Comparison of ENCODE assay signal across 33 cellular contexts in genomic region chr1:32114420-32114819, GRCh38.
"Had no signal": no experiment of that assay in that cellular context is flagged by ENCODE, and none has a peak within 500 bp of the region (broad histone marks: within the 10 kb centered on the region; RNA-seq: fewer than 3 reads in every experiment).

No MANE protein-coding gene starts in this region.

- H3K4me3 ChIP-seq: adrenal gland, Peyer's patch, SJSA1 had no signal

- H3K4me3 Mint-ChIP-seq: activated CD8-positive, alpha-beta T cell treated with anti-CD3 and anti-CD28 coated beads for 36 hours; activated T-cell treated with anti-CD3 and anti-CD28 coated beads, Interleukin-2, amount 50 U/mL, for 24 hours; T-helper 1 cell treated with Interleukin-12 subunit alpha and Interleukin-12 subunit beta and Interleukin-4 antibody, amounts not matched to agents 30 μg/mL and 1 μg/mL, for 36 hours had no signal

- ATAC-seq: activated CD8-positive, alpha-beta T cell treated with anti-CD3 and anti-CD28 coated beads for 36 hours; PC-3 had no signal

- H3K36me3 ChIP-seq: adrenal gland, Peyer's patch had no signal

- H3K9ac ChIP-seq: SK-N-SH had no signal

- H3K27ac Mint-ChIP-seq: activated CD4-positive, alpha-beta T cell treated with anti-CD3 and anti-CD28 coated beads, Interleukin-2, amount 10 ng/mL, durations not matched to agents 24 days and 14 days; activated CD8-positive, alpha-beta T cell treated with anti-CD3 and anti-CD28 coated beads for 36 hours; brain; T-helper 1 cell treated with Interleukin-12 subunit alpha and Interleukin-12 subunit beta and Interleukin-4 antibody, amounts not matched to agents 30 μg/mL and 1 μg/mL, for 36 hours had no signal

- H3K4me2 ChIP-seq: SK-N-SH had no signal

- H3K9me3 Mint-ChIP-seq: activated CD4-positive, alpha-beta T cell treated with anti-CD3 and anti-CD28 coated beads, Interleukin-2, amount 10 ng/mL, durations not matched to agents 24 days and 14 days; activated CD8-positive, alpha-beta T cell treated with anti-CD3 and anti-CD28 coated beads for 36 hours; activated naive CD4-positive, alpha-beta T cell treated with anti-CD3 and anti-CD28 coated beads, Interleukin-2, amount 10 ng/mL, durations not matched to agents 7 days and 5 days; activated T-cell treated with anti-CD3 and anti-CD28 coated beads, Interleukin-2, amount 50 U/mL, for 24 hours; brain; T-helper 1 cell treated with Interleukin-12 subunit alpha and Interleukin-12 subunit beta and Interleukin-4 antibody, amounts not matched to agents 30 μg/mL and 1 μg/mL, for 36 hours had no signal

- FAIRE-seq: bronchial epithelial cell had no signal

- H3K9me3 ChIP-seq: adrenal gland, Peyer's patch, SJSA1, SK-N-SH had no signal

- H3K27me3 Mint-ChIP-seq: activated CD4-positive, alpha-beta T cell treated with anti-CD3 and anti-CD28 coated beads, Interleukin-2, amount 10 ng/mL, durations not matched to agents 24 days and 14 days; activated CD8-positive, alpha-beta T cell treated with anti-CD3 and anti-CD28 coated beads for 36 hours; activated naive CD4-positive, alpha-beta T cell treated with anti-CD3 and anti-CD28 coated beads, Interleukin-2, amount 10 ng/mL, durations not matched to agents 7 days and 5 days; activated T-cell treated with anti-CD3 and anti-CD28 coated beads, Interleukin-2, amount 50 U/mL, for 24 hours; brain had no signal

- DNase-seq: activated CD4-positive, alpha-beta T cell treated with anti-CD3 and anti-CD28 coated beads, Interleukin-2, amount 10 ng/mL, durations not matched to agents 24 days and 14 days; activated CD4-positive, alpha-beta T cell treated with anti-CD3 and anti-CD28 coated beads, Interleukin-2, amount 50 U/mL, for 4 hours; activated CD4-positive, CD25-positive, alpha-beta regulatory T cell; activated CD8-positive, alpha-beta T cell treated with anti-CD3 and anti-CD28 coated beads for 36 hours; activated gamma-delta T cell treated with Interleukin-2 at 50 U/mL for 16 hours; activated naive CD4-positive, alpha-beta T cell treated with anti-CD3 and anti-CD28 coated beads, Interleukin-2, amount 10 ng/mL, durations not matched to agents 7 days and 5 days; activated T-cell treated with anti-CD3 and anti-CD28 coated beads, Interleukin-2, amount 50 U/mL, for 24 hours; adrenal gland; caudate nucleus; cerebellar nuclear complex; cortex of kidney; Karpas-422; NCI-H1048; NCI-H1105 treated with DMSO at 0.1 percent for 48 hours; NCI-H1436; NCI-H1694; NCI-H2029; NCI-H2171; NCI-H510A; NCI-H526; NCI-H748 treated with DMSO at 0.1 percent for 48 hours; NK-92 treated with Interleukin-12 subunit alpha and Interleukin-12 subunit beta, amount 100 ng/mL, for 24 hours; PC-3; Peyer's patch; RPMI8226; SHP77 treated with DMSO at 0.1 percent for 48 hours; SK-N-SH; T-helper 9 cell; WERI-Rb-1 had no signal

- H3K27ac ChIP-seq: adrenal gland, Peyer's patch, SJSA1, WERI-Rb-1 had no signal

- H3K27me3 ChIP-seq: adrenal gland, Peyer's patch, SJSA1 had no signal
